Comparison of ENCODE assay signal across 8 cellular contexts in genomic region chrX:119399772-119400101, GRCh38. TPM values are rescaled to one million over a fixed set of nuclear protein-coding genes. Genes with fewer than 3 reads are reported as not detected.
DNase-seq lines count a peak whose midpoint lies in the region; ATAC-seq and TF ChIP-seq lines count a peak whose summit lies in the region.

No MANE protein-coding gene starts in this region.

- H3K4me1 ChIP-seq in BE2C (no peaks in the 10 kb centered on the region), HAP-1 (peaks cover 28% of the 10 kb centered on the region), right cardiac atrium (ENCODE audit: control insufficient read depth, insufficient read depth, low read length) (no peaks in the 10 kb centered on the region)

- H3K4me3 Mint-ChIP-seq in activated CD8-positive, alpha-beta T cell treated with anti-CD3 and anti-CD28 coated beads for 36 hours = peak overlapping the region; percentile 71

- no peak for ATAC-seq in activated CD8-positive, alpha-beta T cell treated with anti-CD3 and anti-CD28 coated beads for 36 hours
- ATAC-seq in right cardiac atrium = peak in 1 of 2 donors; percentile 42

- DNase-seq in BE2C = no peak
- DNase-seq in HAP-1 (ENCODE audit: low spot score in 2 of 2) = no peak
- DNase-seq in activated CD8-positive, alpha-beta T cell treated with anti-CD3 and anti-CD28 coated beads for 36 hours = no peak
- DNase-seq in right cardiac atrium = no peak
- DNase-seq in skeletal muscle cell (ENCODE audit: low read depth) = no peak
- DNase-seq in foreskin melanocyte = no peak
- no peak for DNase-seq in NCI-H82 (lab: John Stamatoyannopoulos, UW)
- DNase-seq in COLO668 (lab: John Stamatoyannopoulos, UW; ENCODE audit: unreplicated experiment) = no peak

- peak overlapping the region; percentile 54 for H3K4me3 ChIP-seq in BE2C (ENCODE audit: low read depth, low read length)
- peak overlapping the region; percentile 47 for H3K4me3 ChIP-seq in HAP-1
- peak overlapping the region; percentile 94 for H3K4me3 ChIP-seq in right cardiac atrium (ENCODE audit: low read length)
- H3K4me3 ChIP-seq in skeletal muscle cell (ENCODE audit: low read depth, low read length) = peak overlapping the region; percentile 59

- H3K27me3 Mint-ChIP-seq in activated CD8-positive, alpha-beta T cell treated with anti-CD3 and anti-CD28 coated beads for 36 hours = no peaks in the 10 kb centered on the region

- H3K36me3 ChIP-seq in BE2C = no peaks in the 10 kb centered on the region
- H3K36me3 ChIP-seq in HAP-1 (replicated peaks) = peaks cover 3% of the 10 kb centered on the region

- H3K27ac ChIP-seq in right cardiac atrium (ENCODE audit: low read length) = peak overlapping the region; percentile 71

- H3K9me3 Mint-ChIP-seq in activated CD8-positive, alpha-beta T cell treated with anti-CD3 and anti-CD28 coated beads for 36 hours = no peaks in the 10 kb centered on the region

- TF ChIP-seq CTCF in BE2C (IDR thresholded peaks at IDR 0.05; ENCODE audit: low read depth, low read length) = no peak
- TF ChIP-seq CTCF in activated CD8-positive, alpha-beta T cell treated with anti-CD3 and anti-CD28 coated beads for 36 hours (IDR thresholded peaks at IDR 0.05) = no peak

- no peaks in the 10 kb centered on the region for H3K36me3 Mint-ChIP-seq in activated CD8-positive, alpha-beta T cell treated with anti-CD3 and anti-CD28 coated beads for 36 hours (ENCODE audit: low read depth)

- intact Hi-C loops in activated CD8-positive, alpha-beta T cell treated with anti-CD3 and anti-CD28 coated beads for 36 hours (cut with micrococcal nuclease) = no loop called here
- intact Hi-C loops in right cardiac atrium (cut with DNase I) = no loop called here

- H3K27ac Mint-ChIP-seq in activated CD8-positive, alpha-beta T cell treated with anti-CD3 and anti-CD28 coated beads for 36 hours = peak overlapping the region; percentile 11

- POLR2A ChIA-PET in activated CD8-positive, alpha-beta T cell treated with anti-CD3 and anti-CD28 coated beads for 36 hours (lab: Charles Lee) = interaction anchor here (0.9 kb wide), 1 partner anchor 12 kb away, joined by 3 read pairs; no protein-coding TSS in a partner anchor

- 7% methylated on average over 12 of the region's 12 CpGs for WGBS in right cardiac atrium

- H3K4me1 Mint-ChIP-seq in activated CD8-positive, alpha-beta T cell treated with anti-CD3 and anti-CD28 coated beads for 36 hours (ENCODE audit: low read depth) = peaks cover 24% of the 10 kb centered on the region

- H3K27me3 ChIP-seq in BE2C (no peaks in the 10 kb centered on the region), HAP-1 (ENCODE audit: low read depth) (no peaks in the 10 kb centered on the region), right cardiac atrium (ENCODE audit: control insufficient read depth, insufficient read depth) (no peaks in the 10 kb centered on the region)

- H3K9me3 ChIP-seq in BE2C (no peaks in the 10 kb centered on the region), HAP-1 (no peaks in the 10 kb centered on the region; the same call in 1 of the 2 replicates), right cardiac atrium (ENCODE audit: control insufficient read depth, low read length) (no peaks in the 10 kb centered on the region)

- in situ Hi-C loops in HAP-1 (cut with MboI; ENCODE audit: low sequenced_read_pairs) = no loop called here

- CTCF ChIA-PET in activated CD8-positive, alpha-beta T cell treated with anti-CD3 and anti-CD28 coated beads for 36 hours (lab: Charles Lee) = no interaction called here

RNA-seq across cellular contexts. Expression of gene SLC25A43, which starts 0.6 kb away (rescaled TPM):
- 3.0 TPM for polyA plus RNA-seq in BE2C (2012; ENCODE audit: insufficient read depth, insufficient read length, low read depth)
- 1 to 10 TPM; 5.3 to 5.6 TPM for total RNA-seq in activated CD8-positive, alpha-beta T cell treated with anti-CD3 and anti-CD28 coated beads for 36 hours
- total RNA-seq in right cardiac atrium = 1 to 10 TPM; 3.9 to 6.0 (median 5.3) TPM
- polyA plus RNA-seq in right cardiac atrium = 4.3 TPM
